In genomic region chr19:19821366-19822147, GRCh38 we compare ENCODE assay signal across 7 cellular contexts.
DNase-seq lines count a peak whose midpoint lies in the region; ATAC-seq and TF ChIP-seq lines count a peak whose summit lies in the region.

ZNF506 (minus strand) TSS chr19:19821750; CDS start chr19:19821603, 147 bp downstream.

- ATAC-seq in GM18505 (IDR thresholded peaks at IDR 0.05; ENCODE audit: unreplicated experiment) (peak; percentile 79), HG02970 (IDR thresholded peaks at IDR 0.05; ENCODE audit: low FRiP score, unreplicated experiment) (peak; percentile 89)

- DNase-seq in NCI-H2107 treated with DMSO at 0.1 percent for 48 hours (lab: John Stamatoyannopoulos, UW; ENCODE audit: unreplicated experiment) (peak; percentile 88), inferior parietal cortex (ENCODE audit: extremely low spot score) (peak; percentile 97), smooth muscle cell of the brain vasculature (ENCODE audit: low read depth, low spot score) (peak; percentile 93)
- DNase-seq in activated CD4-positive, CD25-positive, alpha-beta regulatory T cell treated with anti-CD3 and anti-CD28 coated beads, Interleukin-2, amount 50 U/mL, for 16 hours (ENCODE audit: low read depth, low spot score), result peak; percentile 93
- peak; percentile 96 for DNase-seq in central memory CD4-positive, alpha-beta T cell

- peak; percentile 91 for TF ChIP-seq POLR2A in GM18505 (IDR thresholded peaks at IDR 0.05; ENCODE audit: borderline replicate concordance, extremely low read depth, insufficient read depth, insufficient read length)

Comparison
In these comparisons a context has a peak if more than half of its experiments do, and no peak if none do; other contexts are left out.
1. Peak in every context shown above with its lines: DNase-seq and ATAC-seq.